29 cellular contexts compared by ENCODE assay signal in genomic region chr11:60879104-60879503, GRCh38. TPM values are rescaled to one million over a fixed set of nuclear protein-coding genes. Genes with fewer than 3 reads are reported as not detected.
"Had no signal": no experiment of that assay in that cellular context is flagged by ENCODE, and none has a peak within 500 bp of the region (broad histone marks: within the 10 kb centered on the region; RNA-seq: fewer than 3 reads in every experiment).

No MANE protein-coding gene starts in this region.

- H3K27ac Mint-ChIP-seq: activated CD4-positive, alpha-beta memory T cell treated with anti-CD3 and anti-CD28 coated beads, Interleukin-2, amount 10 ng/mL, durations not matched to agents 7 days and 5 days; activated CD4-positive, alpha-beta T cell treated with anti-CD3 and anti-CD28 coated beads, Interleukin-2, amount 10 ng/mL, durations not matched to agents 24 days and 14 days; activated naive CD4-positive, alpha-beta T cell treated with anti-CD3 and anti-CD28 coated beads, Interleukin-2, amount 10 ng/mL, durations not matched to agents 7 days and 5 days; activated naive CD8-positive, alpha-beta T cell treated with anti-CD3 and anti-CD28 coated beads, Interleukin-2, amount 10 ng/mL, durations not matched to agents 7 days and 5 days; dendritic cell treated with granulocyte-macrophage colony-stimulating factor and Interleukin-4, amounts not matched to agents 40 ng/mL and 50 ng/mL, for 4 days; immature natural killer cell; natural killer cell; T-helper 17 cell had no signal

- H3K9me3 ChIP-seq: esophagus squamous epithelium, lower lobe of right lung, neutrophil, pancreas, spleen, upper lobe of left lung had no signal

- H3K4me3 ChIP-seq: esophagus squamous epithelium, lower lobe of right lung, pancreas, spleen, upper lobe of left lung had no signal

- H3K36me3 ChIP-seq: pancreas had no signal

- H3K4me1 Mint-ChIP-seq: immature natural killer cell had no signal

- H3K4me1 ChIP-seq: lower lobe of right lung, spleen, upper lobe of left lung had no signal

- DNase-seq: activated CD4-positive, alpha-beta memory T cell treated with anti-CD3 and anti-CD28 coated beads, Interleukin-2, amount 10 ng/mL, durations not matched to agents 7 days and 5 days; activated CD4-positive, alpha-beta T cell treated with anti-CD3 and anti-CD28 coated beads, Interleukin-2, amount 10 ng/mL, durations not matched to agents 24 days and 14 days; activated CD4-positive, CD25-positive, alpha-beta regulatory T cell treated with anti-CD3 and anti-CD28 coated beads, Interleukin-2, amount 50 U/mL, for 72 hours; activated CD8-positive, alpha-beta memory T cell treated with anti-CD3 and anti-CD28 coated beads, Interleukin-2, amount 50 U/mL, for 48 hours; activated gamma-delta T cell; activated naive CD4-positive, alpha-beta T cell treated with anti-CD3 and anti-CD28 coated beads, Interleukin-2, amount 10 ng/mL, durations not matched to agents 7 days and 5 days; activated naive CD8-positive, alpha-beta T cell treated with anti-CD3 and anti-CD28 coated beads, Interleukin-2, amount 10 ng/mL, durations not matched to agents 7 days and 5 days; activated T-cell treated with anti-CD3 and anti-CD28 coated beads, Interleukin-2, amount 50 U/mL, for 24 hours; central memory CD4-positive, alpha-beta T cell; esophagus squamous epithelium; foreskin melanocyte; glutamatergic neuron; hippocampal formation; immature natural killer cell; kidney; lower lobe of right lung; mesendoderm; natural killer cell; pancreas; spleen; stimulated activated naive CD4-positive, alpha-beta T cell treated with Interleukin-2 at 50 U/mL for 16 hours; T-helper 17 cell; T1000; upper lobe of left lung had no signal

- H3K27me3 ChIP-seq: esophagus squamous epithelium, neutrophil, pancreas, spleen, upper lobe of left lung had no signal

- H3K27me3 Mint-ChIP-seq: activated CD4-positive, alpha-beta memory T cell treated with anti-CD3 and anti-CD28 coated beads, Interleukin-2, amount 10 ng/mL, durations not matched to agents 7 days and 5 days; activated CD4-positive, alpha-beta T cell treated with anti-CD3 and anti-CD28 coated beads, Interleukin-2, amount 10 ng/mL, durations not matched to agents 24 days and 14 days; activated naive CD4-positive, alpha-beta T cell treated with anti-CD3 and anti-CD28 coated beads, Interleukin-2, amount 10 ng/mL, durations not matched to agents 7 days and 5 days; activated naive CD8-positive, alpha-beta T cell treated with anti-CD3 and anti-CD28 coated beads, Interleukin-2, amount 10 ng/mL, durations not matched to agents 7 days and 5 days; activated T-cell treated with anti-CD3 and anti-CD28 coated beads, Interleukin-2, amount 50 U/mL, for 24 hours; dendritic cell treated with granulocyte-macrophage colony-stimulating factor and Interleukin-4, amounts not matched to agents 40 ng/mL and 50 ng/mL, for 4 days; T-helper 17 cell had no signal

- H3K4me3 Mint-ChIP-seq: activated CD4-positive, alpha-beta memory T cell treated with anti-CD3 and anti-CD28 coated beads, Interleukin-2, amount 10 ng/mL, durations not matched to agents 7 days and 5 days; activated CD4-positive, alpha-beta T cell treated with anti-CD3 and anti-CD28 coated beads, Interleukin-2, amount 10 ng/mL, durations not matched to agents 24 days and 14 days; activated naive CD4-positive, alpha-beta T cell treated with anti-CD3 and anti-CD28 coated beads, Interleukin-2, amount 10 ng/mL, durations not matched to agents 7 days and 5 days; activated naive CD8-positive, alpha-beta T cell treated with anti-CD3 and anti-CD28 coated beads, Interleukin-2, amount 10 ng/mL, durations not matched to agents 7 days and 5 days; activated T-cell treated with anti-CD3 and anti-CD28 coated beads, Interleukin-2, amount 50 U/mL, for 24 hours; dendritic cell treated with granulocyte-macrophage colony-stimulating factor and Interleukin-4, amounts not matched to agents 40 ng/mL and 50 ng/mL, for 4 days; immature natural killer cell; natural killer cell; T-helper 17 cell had no signal

- H3K27ac ChIP-seq: lower lobe of right lung, neutrophil, pancreas, spleen, upper lobe of left lung had no signal

- H3K9me3 Mint-ChIP-seq: activated CD4-positive, alpha-beta memory T cell treated with anti-CD3 and anti-CD28 coated beads, Interleukin-2, amount 10 ng/mL, durations not matched to agents 7 days and 5 days; activated CD4-positive, alpha-beta T cell treated with anti-CD3 and anti-CD28 coated beads, Interleukin-2, amount 10 ng/mL, durations not matched to agents 24 days and 14 days; activated naive CD4-positive, alpha-beta T cell treated with anti-CD3 and anti-CD28 coated beads, Interleukin-2, amount 10 ng/mL, durations not matched to agents 7 days and 5 days; activated naive CD8-positive, alpha-beta T cell treated with anti-CD3 and anti-CD28 coated beads, Interleukin-2, amount 10 ng/mL, durations not matched to agents 7 days and 5 days; activated T-cell treated with anti-CD3 and anti-CD28 coated beads, Interleukin-2, amount 50 U/mL, for 24 hours; dendritic cell treated with granulocyte-macrophage colony-stimulating factor and Interleukin-4, amounts not matched to agents 40 ng/mL and 50 ng/mL, for 4 days; immature natural killer cell; natural killer cell had no signal

- ATAC-seq: lower lobe of right lung, natural killer cell, pancreas, SK-N-SH treated with all-trans-retinoic acid at 6 μM for 48 hours, T-helper 17 cell had no signal

RNA-seq across cellular contexts. Expression of gene ZP1, which starts 11.8 kb away (rescaled TPM):
- total RNA-seq: activated CD4-positive, alpha-beta T cell treated with anti-CD3 and anti-CD28 coated beads, Interleukin-2, amount 10 ng/mL, durations not matched to agents 24 days and 14 days; esophagus squamous epithelium; kidney; lower lobe of right lung; mononuclear cell; pancreas; right cardiac atrium; spleen; T-helper 17 cell; upper lobe of left lung had no signal
- polyA plus RNA-seq: immature natural killer cell had no signal
